ENCODE assay signal across 25 cellular contexts in the genomic region with DNA sequence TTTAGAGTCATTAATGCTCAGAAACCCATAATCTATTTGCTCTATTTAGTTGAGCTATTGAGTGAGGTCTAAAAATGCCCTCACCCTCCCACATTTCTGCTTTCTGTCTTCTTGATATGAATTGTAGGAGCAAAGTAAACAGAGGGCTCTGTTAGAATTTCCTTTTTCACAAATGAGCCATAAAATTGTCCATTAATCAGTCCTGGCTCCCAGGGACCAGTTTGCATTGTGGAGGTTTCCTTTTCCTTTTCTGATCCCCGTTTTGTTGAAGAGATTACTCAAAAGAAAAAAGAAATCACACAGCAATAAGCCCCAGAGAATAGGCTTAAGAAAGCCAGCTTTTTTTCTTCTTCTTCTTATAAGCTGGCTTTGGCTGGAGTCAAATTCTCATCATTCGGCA.
DNase-seq lines count a peak whose midpoint lies in the region; TF ChIP-seq lines count a peak whose summit lies in the region.
"Had no signal": no experiment of that assay in that cellular context is flagged by ENCODE, and none has a peak within 500 bp of the region (broad histone marks: within the 10 kb centered on the region; RNA-seq: fewer than 3 reads in every experiment).

No MANE protein-coding gene starts in this region.

- peaks cover 8% of the 10 kb centered on the region for H3K27me3 ChIP-seq in smooth muscle cell (ENCODE audit: low read depth)
- H3K27me3 ChIP-seq: MG63 had no signal

- no peaks in the 10 kb centered on the region for H3K9me3 ChIP-seq in smooth muscle cell (replicated peaks; ENCODE audit: low read depth)
- H3K9me3 ChIP-seq: MG63 had no signal

- H3K79me2 ChIP-seq in smooth muscle cell (ENCODE audit: low read depth), result no peaks in the 10 kb centered on the region

- peaks cover 3% of the 10 kb centered on the region for H3K4me1 ChIP-seq in smooth muscle cell (ENCODE audit: low read depth)

- WGBS in smooth muscle cell (ENCODE audit: low lambda C conversion rate), result 68% methylated on average over 2 of the region's 2 CpGs

- no peaks in the 10 kb centered on the region for H3F3A ChIP-seq in smooth muscle cell (ENCODE audit: low read depth)

- H3K9ac ChIP-seq in smooth muscle cell (ENCODE audit: low read depth), result no peak overlapping the region

- no peaks in the 10 kb centered on the region for H3K36me3 ChIP-seq in smooth muscle cell (ENCODE audit: low read depth)
- H3K36me3 ChIP-seq: MG63 had no signal

- H2AFZ ChIP-seq in smooth muscle cell (ENCODE audit: low read depth), result no peak overlapping the region
- H2AFZ ChIP-seq: GM23338 had no signal

- in situ Hi-C loops in astrocyte of the spinal cord (cut with HindIII; ENCODE audit: low sequenced_read_pairs), result no loop called here

- DNase-seq in NCI-H2081 (lab: John Stamatoyannopoulos, UW) (peak; percentile 9 to 54), NCI-H2081 treated with DMSO at 0.1 percent for 48 hours (lab: John Stamatoyannopoulos, UW) (no peak), NCI-H69 (lab: John Stamatoyannopoulos, UW) (peak; percentile 81), astrocyte of the spinal cord (ENCODE audit: low read depth, low spot score) (peak; percentile 49), NCI-H2227 (lab: John Stamatoyannopoulos, UW; ENCODE audit: unreplicated experiment) (no peak), A172 (ENCODE audit: low spot score) (no peak), smooth muscle cell (lab: John Stamatoyannopoulos, UW; ENCODE audit: unreplicated experiment) (no peak)
- DNase-seq: C1 segment of cervical spinal cord; CD4-positive, alpha-beta memory T cell; COR-L47; DMS53; EL; GDM1; H9; IMR-90; KG1; MG63; NCI-H187 treated with DMSO at 0.1 percent for 48 hours; NCI-H446 treated with DMSO at 0.1 percent for 48 hours; NCI-H526; Right ventricle myocardium superior; RPMI8226; T-cell had no signal

- no peak overlapping the region for H3K4me3 ChIP-seq in astrocyte of the spinal cord (ENCODE audit: low read depth, low read length)
- H3K4me3 ChIP-seq in smooth muscle cell, result no peak overlapping the region
- H3K4me3 ChIP-seq: GM12878, GM23338, MG63 had no signal

- TF ChIP-seq CTCF in astrocyte of the spinal cord (IDR thresholded peaks at IDR 0.05; ENCODE audit: low read depth, low read length) (no peak), smooth muscle cell (IDR thresholded peaks at IDR 0.05; ENCODE audit: borderline replicate concordance, insufficient read depth, poor library complexity, severe bottlenecking) (no peak)

- H3K27ac ChIP-seq in smooth muscle cell (ENCODE audit: low read depth), result no peak overlapping the region

- H3K4me2 ChIP-seq in smooth muscle cell, result no peak overlapping the region
- H3K4me2 ChIP-seq: GM23338 had no signal

- no peaks in the 10 kb centered on the region for H4K20me1 ChIP-seq in smooth muscle cell (ENCODE audit: low read depth)

Comparison
In these comparisons a context has a peak if more than half of its experiments do, and no peak if none do; other contexts are left out.
1. DNase-seq: peak in NCI-H2081 (2 of 2), NCI-H69 (single experiment) and astrocyte of the spinal cord (single experiment); none in NCI-H2081 treated with DMSO at 0.1 percent for 48 hours (single experiment), NCI-H2227 (single experiment), A172 (single experiment) and smooth muscle cell (single experiment).